In the genomic region with DNA sequence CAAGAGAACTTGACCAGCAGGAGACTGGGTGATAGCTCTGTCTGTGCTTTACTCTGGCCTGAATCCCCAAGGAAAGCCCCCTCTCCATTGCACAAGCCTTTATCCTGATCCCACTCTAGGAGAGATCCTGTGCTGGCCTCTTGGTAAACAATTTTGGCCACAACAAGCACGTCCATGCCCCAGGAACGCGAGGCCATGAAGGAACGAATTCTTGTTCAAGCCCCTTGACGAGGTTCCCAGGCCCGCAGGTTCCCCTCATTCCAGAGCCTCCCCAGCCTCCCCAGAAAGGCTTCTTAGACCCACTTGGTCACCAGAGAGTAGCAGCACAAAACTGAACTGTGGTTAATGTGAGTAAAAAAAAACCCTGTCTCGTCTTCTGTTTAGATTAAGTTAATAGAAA, we compare ENCODE assay signal across 1 cellular context.
TF ChIP-seq lines count a peak whose summit lies in the region.

No MANE protein-coding gene starts in this region.

TF ChIP-seq in IMR-90, 13 proteins besides CTCF, POLR2A, EP300 and RAD21:
- TF ChIP-seq NFE2L2 (IDR thresholded peaks at IDR 0.05; ENCODE audit: low read depth, low read length) (no peak), SMC3 (IDR thresholded peaks at IDR 0.05; ENCODE audit: low read depth, low read length) (no peak), CEBPB (IDR thresholded peaks at IDR 0.05; ENCODE audit: low read depth, low read length) (no peak), CHD1 (IDR thresholded peaks at IDR 0.05; ENCODE audit: low read depth, low read length) (no peak), MAZ (IDR thresholded peaks at IDR 0.05; ENCODE audit: borderline replicate concordance, low read depth, low read length) (no peak), FOS (IDR thresholded peaks at IDR 0.05; ENCODE audit: low read depth, low read length) (no peak), RFX5 (IDR thresholded peaks at IDR 0.05; ENCODE audit: low read depth, low read length) (no peak), MXI1 (IDR thresholded peaks at IDR 0.05; ENCODE audit: borderline replicate concordance, low read depth, low read length) (no peak), BHLHE40 (IDR thresholded peaks at IDR 0.05; ENCODE audit: low read depth, low read length) (no peak), RCOR1 (IDR thresholded peaks at IDR 0.05; ENCODE audit: insufficient replicate concordance, low read length) (no peak), MAFK (IDR thresholded peaks at IDR 0.05; ENCODE audit: low read depth, low read length) (no peak)
- TF ChIP-seq, protein P1, sequence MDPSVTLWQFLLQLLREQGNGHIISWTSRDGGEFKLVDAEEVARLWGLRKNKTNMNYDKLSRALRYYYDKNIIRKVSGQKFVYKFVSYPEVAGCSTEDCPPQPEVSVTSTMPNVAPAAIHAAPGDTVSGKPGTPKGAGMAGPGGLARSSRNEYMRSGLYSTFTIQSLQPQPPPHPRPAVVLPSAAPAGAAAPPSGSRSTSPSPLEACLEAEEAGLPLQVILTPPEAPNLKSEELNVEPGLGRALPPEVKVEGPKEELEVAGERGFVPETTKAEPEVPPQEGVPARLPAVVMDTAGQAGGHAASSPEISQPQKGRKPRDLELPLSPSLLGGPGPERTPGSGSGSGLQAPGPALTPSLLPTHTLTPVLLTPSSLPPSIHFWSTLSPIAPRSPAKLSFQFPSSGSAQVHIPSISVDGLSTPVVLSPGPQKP (IDR thresholded peaks at IDR 0.05; ENCODE audit: borderline replicate concordance, low read depth, low read length), result no peak
- TF ChIP-seq, protein P2, sequence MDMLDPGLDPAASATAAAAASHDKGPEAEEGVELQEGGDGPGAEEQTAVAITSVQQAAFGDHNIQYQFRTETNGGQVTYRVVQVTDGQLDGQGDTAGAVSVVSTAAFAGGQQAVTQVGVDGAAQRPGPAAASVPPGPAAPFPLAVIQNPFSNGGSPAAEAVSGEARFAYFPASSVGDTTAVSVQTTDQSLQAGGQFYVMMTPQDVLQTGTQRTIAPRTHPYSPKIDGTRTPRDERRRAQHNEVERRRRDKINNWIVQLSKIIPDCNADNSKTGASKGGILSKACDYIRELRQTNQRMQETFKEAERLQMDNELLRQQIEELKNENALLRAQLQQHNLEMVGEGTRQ (IDR thresholded peaks at IDR 0.05; ENCODE audit: low read depth, low read length), result no peak
